7 cellular contexts compared by ENCODE assay signal in the genomic region with DNA sequence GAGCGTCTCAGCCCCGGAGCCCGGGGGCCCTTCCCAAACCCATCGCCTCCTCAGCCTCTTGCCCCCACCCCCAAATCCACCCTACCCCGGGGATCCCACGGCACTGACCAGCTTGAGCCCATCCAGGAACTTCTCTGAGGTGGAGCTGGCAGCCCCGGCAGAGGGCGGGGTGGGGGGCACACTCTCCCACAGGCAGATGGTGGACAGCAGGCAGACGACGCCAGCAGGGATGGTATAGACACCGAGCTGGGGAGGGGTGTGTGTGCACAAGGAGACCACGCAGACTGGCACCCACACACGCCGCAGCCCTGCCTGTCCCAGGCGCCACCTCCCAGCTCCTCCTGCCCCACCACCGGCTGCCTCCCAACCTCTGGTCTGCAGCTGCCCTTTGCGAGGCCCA. TPM values are rescaled to one million over a fixed set of nuclear protein-coding genes. Genes with fewer than 3 reads are reported as not detected.
"Had no signal": no experiment of that assay in that cellular context is flagged by ENCODE, and none has a peak within 500 bp of the region (broad histone marks: within the 10 kb centered on the region; RNA-seq: fewer than 3 reads in every experiment).

No MANE protein-coding gene starts in this region.

- H3K27ac Mint-ChIP-seq: naive thymus-derived CD4-positive, alpha-beta T cell had no signal

- H3K36me3 Mint-ChIP-seq: naive thymus-derived CD4-positive, alpha-beta T cell had no signal

- DNase-seq: activated CD4-positive, alpha-beta T cell treated with anti-CD3 and anti-CD28 coated beads, Interleukin-2, amount 50 U/mL, for 1 hour; activated CD4-positive, CD25-positive, alpha-beta regulatory T cell; activated CD8-positive, alpha-beta memory T cell treated with anti-CD3 and anti-CD28 coated beads for 24 hours; uterus had no signal

RNA-seq across cellular contexts. Expression of a gene that starts 4.3 kb away (rescaled TPM):
- polyA plus RNA-seq: naive thymus-derived CD4-positive, alpha-beta T cell had no signal

RNA-seq across cellular contexts. Expression of a gene that starts 10.5 kb away (rescaled TPM):
- total RNA-seq: ascending aorta had no signal

RNA-seq across cellular contexts. Expression of a gene that starts 59.2 kb away (rescaled TPM):
- total RNA-seq: ascending aorta, gastrocnemius medialis had no signal
